In the genomic region with DNA sequence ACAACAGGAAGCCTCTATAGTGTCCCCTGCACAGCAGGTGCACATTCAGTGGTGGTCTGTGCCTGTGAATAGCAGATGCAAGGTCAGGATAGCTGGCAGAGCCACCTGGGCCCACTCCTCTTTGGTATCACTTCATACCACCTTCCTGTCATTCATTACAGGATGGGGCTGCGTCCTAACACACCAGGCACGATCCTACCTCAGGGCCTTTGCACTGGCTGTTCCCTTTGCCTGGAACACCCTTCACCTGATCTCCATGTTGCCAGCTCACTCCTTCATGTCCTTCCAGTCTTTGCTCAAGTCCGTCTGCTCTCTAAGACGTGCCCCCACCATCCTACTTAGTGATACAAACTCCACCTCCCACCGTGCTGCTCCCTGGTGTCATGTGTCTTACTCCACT, we compare ENCODE assay signal across 18 cellular contexts. TPM values are rescaled to one million over a fixed set of nuclear protein-coding genes. Genes with fewer than 3 reads are reported as not detected.
DNase-seq lines count a peak whose midpoint lies in the region; ATAC-seq and TF ChIP-seq lines count a peak whose summit lies in the region.
"Had no signal": no experiment of that assay in that cellular context is flagged by ENCODE, and none has a peak within 500 bp of the region (broad histone marks: within the 10 kb centered on the region; RNA-seq: fewer than 3 reads in every experiment).

No MANE protein-coding gene starts in this region.

- no peaks in the 10 kb centered on the region for H3K9me3 Mint-ChIP-seq in activated T-cell treated with anti-CD3 and anti-CD28 coated beads, Interleukin-2, amount 50 U/mL, for 24 hours
- no peaks in the 10 kb centered on the region for H3K9me3 Mint-ChIP-seq in activated T-cell treated with anti-CD3 and anti-CD28 coated beads, Interleukin-2, amount 50 U/mL, for 4 hours
- no peaks in the 10 kb centered on the region for H3K9me3 Mint-ChIP-seq in central memory CD8-positive, alpha-beta T cell
- H3K9me3 Mint-ChIP-seq in neural crest cell: no peaks in the 10 kb centered on the region

- no peak overlapping the region for H3K27ac ChIP-seq in HEK293 (ENCODE audit: extremely low read depth, low read depth, low read length)
- H3K27ac ChIP-seq: BLaER1 treated with 17β-estradiol and CSF1 and Interleukin-3, amounts not matched to agents 10 nM and 100 nM had no signal

- POLR2A ChIA-PET in HEK293 (lab: Yijun Ruan, JAX): no interaction called here

- no peaks in the 10 kb centered on the region for H3K4me1 ChIP-seq in HEK293 (ENCODE audit: control insufficient read depth, insufficient read depth, low read length)

- H3K4me1 Mint-ChIP-seq in activated T-cell treated with anti-CD3 and anti-CD28 coated beads, Interleukin-2, amount 50 U/mL, for 24 hours (ENCODE audit: low read depth): peaks cover 9% of the 10 kb centered on the region
- H3K4me1 Mint-ChIP-seq in activated T-cell treated with anti-CD3 and anti-CD28 coated beads, Interleukin-2, amount 50 U/mL, for 4 hours (ENCODE audit: low read depth): peaks cover 14% of the 10 kb centered on the region
- peaks cover 30% of the 10 kb centered on the region for H3K4me1 Mint-ChIP-seq in central memory CD8-positive, alpha-beta T cell
- H3K4me1 Mint-ChIP-seq in neural crest cell: peaks cover 5% of the 10 kb centered on the region

- H3K4me3 ChIP-seq in HEK293 (ENCODE audit: low read depth, low read length): no peak overlapping the region
- H3K4me3 ChIP-seq: BLaER1 treated with 17β-estradiol and CSF1 and Interleukin-3, amounts not matched to agents 10 nM and 100 nM; MG63 had no signal

- DNase-seq in activated T-cell treated with anti-CD3 and anti-CD28 coated beads, Interleukin-2, amount 50 U/mL, for 24 hours: no peak
- DNase-seq in activated T-cell treated with anti-CD3 and anti-CD28 coated beads, Interleukin-2, amount 50 U/mL, for 4 hours: no peak
- no peak for DNase-seq in central memory CD8-positive, alpha-beta T cell (ENCODE audit: low spot score in 2 of 2)
- DNase-seq in neural crest cell (ENCODE audit: low read depth, low spot score): no peak
- no peak for DNase-seq in A172 (ENCODE audit: low spot score)
- no peak for DNase-seq in hepatic stellate cell (ENCODE audit: low spot score)
- DNase-seq: DMS79 treated with DMSO at 0.1 percent for 48 hours; Kasumi-1; MG63; NCI-H1092; NCI-H2081; NCI-H446 treated with DMSO at 0.1 percent for 48 hours; NCI-H69; NK-92 treated with Interleukin-12 subunit alpha and Interleukin-12 subunit beta, amount 100 ng/mL, for 24 hours had no signal

- TF ChIP-seq CTCF in HEK293 (tag by site-specific recombination; IDR thresholded peaks at IDR 0.05): no peak
- TF ChIP-seq CTCF in neural crest cell (conservative IDR thresholded peaks at IDR 0.05): no peak

- peak overlapping the region; percentile 50 for H3K27ac Mint-ChIP-seq in activated T-cell treated with anti-CD3 and anti-CD28 coated beads, Interleukin-2, amount 50 U/mL, for 24 hours
- peak overlapping the region; percentile 66 for H3K27ac Mint-ChIP-seq in central memory CD8-positive, alpha-beta T cell (ENCODE audit: low read depth)
- H3K27ac Mint-ChIP-seq in neural crest cell (ENCODE audit: unreplicated experiment): no peak overlapping the region

- H3K4me3 Mint-ChIP-seq in activated T-cell treated with anti-CD3 and anti-CD28 coated beads, Interleukin-2, amount 50 U/mL, for 24 hours: no peak overlapping the region
- H3K4me3 Mint-ChIP-seq in activated T-cell treated with anti-CD3 and anti-CD28 coated beads, Interleukin-2, amount 50 U/mL, for 4 hours: no peak overlapping the region
- no peak overlapping the region for H3K4me3 Mint-ChIP-seq in central memory CD8-positive, alpha-beta T cell
- H3K4me3 Mint-ChIP-seq in neural crest cell: peak overlapping the region; percentile 24

- no peaks in the 10 kb centered on the region for H3K9me3 ChIP-seq in HEK293 (ENCODE audit: control insufficient read depth, insufficient read depth, low read depth, low read length)
- H3K9me3 ChIP-seq: BLaER1 treated with 17β-estradiol and CSF1 and Interleukin-3, amounts not matched to agents 10 nM and 100 nM; MG63 had no signal

- no peaks in the 10 kb centered on the region for H3K27me3 Mint-ChIP-seq in activated T-cell treated with anti-CD3 and anti-CD28 coated beads, Interleukin-2, amount 50 U/mL, for 24 hours
- no peaks in the 10 kb centered on the region for H3K27me3 Mint-ChIP-seq in activated T-cell treated with anti-CD3 and anti-CD28 coated beads, Interleukin-2, amount 50 U/mL, for 4 hours (ENCODE audit: low read depth)
- H3K27me3 Mint-ChIP-seq in central memory CD8-positive, alpha-beta T cell: no peaks in the 10 kb centered on the region
- no peaks in the 10 kb centered on the region for H3K27me3 Mint-ChIP-seq in neural crest cell (ENCODE audit: low read depth)

- peaks cover 80% of the 10 kb centered on the region for H3K36me3 Mint-ChIP-seq in activated T-cell treated with anti-CD3 and anti-CD28 coated beads, Interleukin-2, amount 50 U/mL, for 24 hours (ENCODE audit: low read depth)
- H3K36me3 Mint-ChIP-seq in activated T-cell treated with anti-CD3 and anti-CD28 coated beads, Interleukin-2, amount 50 U/mL, for 4 hours (ENCODE audit: insufficient read depth): peaks cover 25% of the 10 kb centered on the region
- peaks cover 64% of the 10 kb centered on the region for H3K36me3 Mint-ChIP-seq in central memory CD8-positive, alpha-beta T cell (ENCODE audit: insufficient read depth)
- H3K36me3 Mint-ChIP-seq in neural crest cell (ENCODE audit: low read depth): peaks cover 11% of the 10 kb centered on the region

- CTCF ChIA-PET in HEK293 (lab: Yijun Ruan, JAX): interaction anchor here (0.6 to 0.7 kb wide), 2 partner anchors 8 to 30 kb away, joined by 3 read pairs; no protein-coding TSS in a partner anchor

- no peak for ATAC-seq in activated T-cell treated with anti-CD3 and anti-CD28 coated beads, Interleukin-2, amount 50 U/mL, for 4 hours
- ATAC-seq in central memory CD8-positive, alpha-beta T cell (replicated peaks; ENCODE audit: extremely low read depth, poor library complexity, severe bottlenecking): no peak
- ATAC-seq in activated CD4-positive, CD25-positive, alpha-beta regulatory T cell treated with anti-CD3 and anti-CD28 coated beads, Interleukin-2, amount 50 U/mL, for 24 hours: no peak
- ATAC-seq: Right ventricle myocardium inferior had no signal

- peaks cover 0 to 41% of the 10 kb centered on the region in 2 experiments; a peak in 2 of 3 replicates for H3K36me3 ChIP-seq in HEK293 (ENCODE audit: control insufficient read depth in 2 of 2, insufficient read depth in 1 of 2, low read length in 2 of 2)

TF ChIP-seq in HEK293, 187 proteins besides CTCF, POLR2A, EP300 and RAD21:
- TF ChIP-seq, protein P1, sequence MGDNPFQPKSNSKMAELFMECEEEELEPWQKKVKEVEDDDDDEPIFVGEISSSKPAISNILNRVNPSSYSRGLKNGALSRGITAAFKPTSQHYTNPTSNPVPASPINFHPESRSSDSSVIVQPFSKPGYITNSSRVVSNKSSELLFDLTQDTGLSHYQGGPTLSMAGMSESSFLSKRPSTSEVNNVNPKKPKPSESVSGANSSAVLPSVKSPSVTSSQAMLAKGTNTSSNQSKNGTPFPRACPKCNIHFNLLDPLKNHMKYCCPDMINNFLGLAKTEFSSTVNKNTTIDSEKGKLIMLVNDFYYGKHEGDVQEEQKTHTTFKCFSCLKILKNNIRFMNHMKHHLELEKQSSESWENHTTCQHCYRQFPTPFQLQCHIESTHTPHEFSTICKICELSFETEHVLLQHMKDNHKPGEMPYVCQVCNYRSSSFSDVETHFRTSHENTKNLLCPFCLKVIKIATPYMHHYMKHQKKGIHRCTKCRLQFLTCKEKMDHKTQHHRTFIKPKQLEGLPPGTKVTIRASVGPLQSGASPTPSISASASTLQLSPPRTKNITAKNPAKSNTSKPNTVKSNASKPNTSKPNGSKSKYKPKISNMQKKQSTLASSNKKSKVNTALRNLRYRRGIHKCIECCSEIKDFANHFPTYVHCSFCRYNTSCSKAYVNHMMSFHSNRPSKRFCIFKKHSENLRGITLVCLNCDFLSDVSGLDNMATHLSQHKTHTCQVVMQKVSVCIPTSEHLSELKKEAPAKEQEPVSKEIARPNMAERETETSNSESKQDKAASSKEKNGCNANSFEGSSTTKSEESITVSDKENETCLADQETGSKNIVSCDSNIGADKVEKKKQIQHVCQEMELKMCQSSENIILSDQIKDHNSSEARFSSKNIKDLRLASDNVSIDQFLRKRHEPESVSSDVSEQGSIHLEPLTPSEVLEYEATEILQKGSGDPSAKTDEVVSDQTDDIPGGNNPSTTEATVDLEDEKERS (tag by site-specific recombination; IDR thresholded peaks at IDR 0.05): no peak
- peak; percentile 95 for TF ChIP-seq ZNF623 (tag by site-specific recombination; IDR thresholded peaks at IDR 0.05)

RNA-seq across cellular contexts. Expression of a gene that starts 4.6 kb away (rescaled TPM):
- total RNA-seq in activated T-cell treated with anti-CD3 and anti-CD28 coated beads, Interleukin-2, amount 50 U/mL, for 4 hours: 10 to 100 TPM in 2 of 3 donors, 1 to 10 TPM in 1; 9.4 to 15.1 (median 14.7) TPM
- total RNA-seq in neural crest cell: 115 and 116 TPM in 2 replicates
- 2.1 and 3.0 TPM in 2 replicates for total RNA-seq in A172 (2014; rRNA removed; shearing (Covaris generic))

RNA-seq across cellular contexts. Expression of a gene that starts 10.8 kb away (rescaled TPM):
- total RNA-seq in activated T-cell treated with anti-CD3 and anti-CD28 coated beads, Interleukin-2, amount 50 U/mL, for 4 hours: 10 to 100 TPM; 38.7 to 43.4 (median 42.1) TPM
- total RNA-seq in neural crest cell: 20.6 and 25.1 TPM in 2 replicates
- 8.7 and 12.0 TPM in 2 replicates for total RNA-seq in A172 (2014; rRNA removed; shearing (Covaris generic))

RNA-seq across cellular contexts. Expression of a gene that starts 14.2 kb away (rescaled TPM):
- 10 to 100 TPM in 1 of 3 donors, 1 to 10 TPM in 2; 8.9 to 12.1 (median 9.2) TPM for total RNA-seq in activated T-cell treated with anti-CD3 and anti-CD28 coated beads, Interleukin-2, amount 50 U/mL, for 4 hours
- total RNA-seq in neural crest cell: 7.5 and 7.7 TPM in 2 replicates
- total RNA-seq in A172 (2014; rRNA removed; shearing (Covaris generic)): 3.6 and 3.9 TPM in 2 replicates
- total RNA-seq: Right ventricle myocardium inferior had no signal

RNA-seq across cellular contexts. Expression of a gene that starts 30.8 kb away (rescaled TPM):
- total RNA-seq in activated T-cell treated with anti-CD3 and anti-CD28 coated beads, Interleukin-2, amount 50 U/mL, for 4 hours: 100 to 1,000 TPM; 101 to 108 (median 102) TPM
- 75.1 and 81.0 TPM in 2 replicates for total RNA-seq in neural crest cell
- 48.5 and 93.1 TPM in 2 replicates for total RNA-seq in A172 (2014; rRNA removed; shearing (Covaris generic))

RNA-seq across cellular contexts. Expression of a gene that starts 36.0 kb away (rescaled TPM):
- 10 to 100 TPM; 29.2 to 33.2 (median 29.4) TPM for total RNA-seq in activated T-cell treated with anti-CD3 and anti-CD28 coated beads, Interleukin-2, amount 50 U/mL, for 4 hours
- total RNA-seq in neural crest cell: 16.2 and 18.2 TPM in 2 replicates
- 11.5 and 13.9 TPM in 2 replicates for total RNA-seq in A172 (2014; rRNA removed; shearing (Covaris generic))
